ENCODE assay signal across 8 cellular contexts in the genomic region with DNA sequence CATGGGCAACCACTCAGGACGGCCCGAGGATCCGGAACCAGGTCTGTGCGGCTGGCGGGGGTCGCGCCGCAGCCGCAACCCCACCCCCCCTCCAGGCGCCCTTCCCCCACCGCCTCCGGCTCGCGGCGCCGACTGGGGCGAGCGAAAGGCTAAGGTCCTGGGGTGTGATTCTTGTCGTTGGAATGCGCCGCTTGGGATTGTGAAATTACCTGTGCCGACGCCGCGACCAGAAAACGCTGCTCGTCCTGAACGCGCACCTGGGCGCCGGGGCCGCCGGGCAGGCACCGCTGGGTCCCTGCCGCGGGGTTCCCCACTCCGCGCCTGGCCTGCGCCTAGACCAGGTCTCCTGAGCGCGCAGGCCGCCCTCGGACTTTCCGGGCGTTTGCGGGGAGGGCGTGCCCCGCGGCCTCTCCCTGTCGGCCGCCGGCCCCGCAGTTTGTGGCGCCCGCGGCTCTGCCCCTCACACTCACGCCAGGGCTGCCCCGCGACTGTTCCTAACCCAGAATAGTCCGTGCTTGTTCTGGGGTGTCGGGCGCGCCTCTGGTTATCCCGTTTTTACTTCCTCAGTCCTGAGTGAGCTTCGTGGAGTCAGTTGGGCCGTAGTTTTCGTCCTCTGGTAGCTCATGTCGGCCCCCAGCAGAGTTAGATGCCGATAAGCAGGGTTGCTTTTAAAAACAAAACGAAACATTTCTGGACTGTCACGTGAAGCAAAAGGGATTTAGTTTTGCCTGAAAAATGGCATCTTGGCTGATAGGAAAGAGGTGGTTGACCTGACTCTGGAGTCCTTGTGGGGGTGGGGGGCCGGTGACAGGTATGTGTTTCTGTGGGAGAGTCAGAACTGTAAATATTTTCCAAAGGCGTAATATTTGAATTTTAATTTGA.
A peak's percentile ranks its signal among the peaks of the same experiment; 100 is the strongest.
DNase-seq lines count a peak whose midpoint lies in the region; ATAC-seq and TF ChIP-seq lines count a peak whose summit lies in the region.

No MANE protein-coding gene starts in this region.

- H3K4me1 ChIP-seq in BE2C (no peaks in the 10 kb centered on the region), lower lobe of right lung (peaks cover 12% of the 10 kb centered on the region)

- peaks cover 12% of the 10 kb centered on the region for H3K4me1 Mint-ChIP-seq in dendritic cell treated with granulocyte-macrophage colony-stimulating factor and Interleukin-4, amounts not matched to agents 40 ng/mL and 50 ng/mL, for 4 days (ENCODE audit: low read depth)

- in situ Hi-C loops in G401 (cut with HindIII; ENCODE audit: low sequenced_read_pairs) = no loop called here

- H3K9ac ChIP-seq in SK-N-MC (ENCODE audit: insufficient read length) = peak overlapping the region; percentile 59

- H3K4me3 ChIP-seq in BE2C (ENCODE audit: low read depth, low read length) (peak overlapping the region; percentile 14), SK-N-MC (peak overlapping the region; percentile 84), lower lobe of right lung (peak overlapping the region; percentile 71)

- DNase-seq in BE2C (no peak), SK-N-MC (ENCODE audit: low read depth, low spot score) (no peak), lower lobe of right lung (peak; percentile 67), G401 (ENCODE audit: low spot score) (no peak)
- DNase-seq in stimulated activated naive CD8-positive, alpha-beta T cell treated with anti-CD3 and anti-CD28 coated beads, Interleukin-15, Interleukin-2, amounts not matched to agents 100 U/mL and 50 U/mL, for 24 hours = peak; percentile 31

- H3K9me3 Mint-ChIP-seq in dendritic cell treated with granulocyte-macrophage colony-stimulating factor and Interleukin-4, amounts not matched to agents 40 ng/mL and 50 ng/mL, for 4 days = no peaks in the 10 kb centered on the region

- H3K27ac Mint-ChIP-seq in dendritic cell treated with granulocyte-macrophage colony-stimulating factor and Interleukin-4, amounts not matched to agents 40 ng/mL and 50 ng/mL, for 4 days = peak overlapping the region; percentile 76

- H3K27me3 ChIP-seq in BE2C (peaks cover 15% of the 10 kb centered on the region), lower lobe of right lung (ENCODE audit: low read depth) (no peaks in the 10 kb centered on the region)

- TF ChIP-seq CTCF in BE2C (IDR thresholded peaks at IDR 0.05; ENCODE audit: low read depth, low read length) (no peak), lower lobe of right lung (IDR thresholded peaks at IDR 0.05) (no peak)

- ATAC-seq in GM19035 (IDR thresholded peaks at IDR 0.05; ENCODE audit: unreplicated experiment) = peak; percentile 33
- peak; percentile 22 for ATAC-seq in HG03175 (IDR thresholded peaks at IDR 0.05; ENCODE audit: unreplicated experiment)
- ATAC-seq in lower lobe of right lung = peak; percentile 79 to 82
- peak; percentile 10 for ATAC-seq in stimulated activated naive CD8-positive, alpha-beta T cell treated with anti-CD3 and anti-CD28 coated beads, Interleukin-15, Interleukin-2, amounts not matched to agents 100 U/mL and 50 U/mL, for 24 hours

- intact Hi-C loops in dendritic cell treated with granulocyte-macrophage colony-stimulating factor and Interleukin-4, amounts not matched to agents 40 ng/mL and 50 ng/mL, for 4 days (cut with micrococcal nuclease) = loop anchor here (5.0 kb wide), 1 partner anchor 34 kb away; no protein-coding TSS in a partner anchor
- intact Hi-C loops in lower lobe of right lung (cut with DNase I) = no loop called here

- H3K36me3 ChIP-seq in BE2C (no peaks in the 10 kb centered on the region), SK-N-MC (ENCODE audit: insufficient read depth, low read length) (no peaks in the 10 kb centered on the region), lower lobe of right lung (no peaks in the 10 kb centered on the region)

- H3K9me3 ChIP-seq in BE2C = no peaks in the 10 kb centered on the region
- no peaks in the 10 kb centered on the region for H3K9me3 ChIP-seq in SK-N-MC (ENCODE audit: low read depth, low read length)
- no peaks in the 10 kb centered on the region for H3K9me3 ChIP-seq in lower lobe of right lung

- peaks cover 2% of the 10 kb centered on the region for H3K27me3 Mint-ChIP-seq in dendritic cell treated with granulocyte-macrophage colony-stimulating factor and Interleukin-4, amounts not matched to agents 40 ng/mL and 50 ng/mL, for 4 days

- peaks cover 14% of the 10 kb centered on the region for H3K36me3 Mint-ChIP-seq in dendritic cell treated with granulocyte-macrophage colony-stimulating factor and Interleukin-4, amounts not matched to agents 40 ng/mL and 50 ng/mL, for 4 days (ENCODE audit: low read depth)

- no peak overlapping the region for H3K27ac ChIP-seq in SK-N-MC
- peak overlapping the region; percentile 73 for H3K27ac ChIP-seq in lower lobe of right lung

- peak overlapping the region; percentile 70 for H3K4me3 Mint-ChIP-seq in dendritic cell treated with granulocyte-macrophage colony-stimulating factor and Interleukin-4, amounts not matched to agents 40 ng/mL and 50 ng/mL, for 4 days

Comparison
In these comparisons a context has a peak if more than half of its experiments do, and no peak if none do; other contexts are left out.
1. DNase-seq: peak in lower lobe of right lung (single experiment) and stimulated activated naive CD8-positive, alpha-beta T cell treated with anti-CD3 and anti-CD28 coated beads, Interleukin-15, Interleukin-2, amounts not matched to agents 100 U/mL and 50 U/mL, for 24 hours (single experiment); none in BE2C (single experiment), SK-N-MC (single experiment) and G401 (single experiment).
2. H3K4me3 ChIP-seq: peak in every context shown above with its lines; median percentile 84 in SK-N-MC; 71 in lower lobe of right lung; 14 in BE2C.
3. ATAC-seq: peak in every context shown above with its lines; median percentile 80 in lower lobe of right lung; 33 in GM19035; 22 in HG03175; 10 in stimulated activated naive CD8-positive, alpha-beta T cell treated with anti-CD3 and anti-CD28 coated beads, Interleukin-15, Interleukin-2, amounts not matched to agents 100 U/mL and 50 U/mL, for 24 hours.